Comparison of ENCODE assay signal across 14 cellular contexts in genomic region chr12:20097561-20097960, GRCh38.
DNase-seq lines count a peak whose midpoint lies in the region; ATAC-seq and TF ChIP-seq lines count a peak whose summit lies in the region.
"Had no signal": no experiment of that assay in that cellular context is flagged by ENCODE, and none has a peak within 500 bp of the region (broad histone marks: within the 10 kb centered on the region; RNA-seq: fewer than 3 reads in every experiment).

No MANE protein-coding gene starts in this region.

- peak overlapping the region; percentile 37 to 74 for H3K27ac ChIP-seq in thoracic aorta
- H3K27ac ChIP-seq: HL-60 had no signal

- H3K4me1 ChIP-seq in adipocyte (ENCODE audit: control insufficient read depth, insufficient read depth, low read length) (peaks cover 23% of the 10 kb centered on the region), thoracic aorta (ENCODE audit: control insufficient read depth in 1 of 2, low read depth in 2 of 2) (peaks cover 22 to 55% of the 10 kb centered on the region in 2 donors)

- H3K27me3 ChIP-seq in adipocyte (replicated peaks; ENCODE audit: control insufficient read depth, insufficient read depth, low read length) (no peaks in the 10 kb centered on the region), thoracic aorta (replicated peaks; ENCODE audit: insufficient read depth) (no peaks in the 10 kb centered on the region)
- H3K27me3 ChIP-seq: MG63 had no signal

- H3K4me3 ChIP-seq in adipocyte (ENCODE audit: low read length): peak overlapping the region; percentile 33
- H3K4me3 ChIP-seq in fibroblast of the aortic adventitia (ENCODE audit: low read depth, low read length): no peak overlapping the region
- no peak overlapping the region for H3K4me3 ChIP-seq in thoracic aorta
- H3K4me3 ChIP-seq: MG63 had no signal

- H3K9me3 ChIP-seq in adipocyte (ENCODE audit: control insufficient read depth, low read length): no peaks in the 10 kb centered on the region
- no peaks in the 10 kb centered on the region for H3K9me3 ChIP-seq in thoracic aorta

- no peaks in the 10 kb centered on the region for H3K36me3 ChIP-seq in adipocyte (ENCODE audit: control insufficient read depth, insufficient read depth, low read length, severe bottlenecking)
- H3K36me3 ChIP-seq in thoracic aorta: no peaks in the 10 kb centered on the region
- H3K36me3 ChIP-seq: MG63 had no signal

- peak; percentile 36 for DNase-seq in GM20000 (ENCODE audit: low spot score)
- peak; percentile 56 for DNase-seq in adipocyte (ENCODE audit: low read depth)
- peak; percentile 84 for DNase-seq in fibroblast of the aortic adventitia (ENCODE audit: low read depth)
- DNase-seq in thoracic aorta (ENCODE audit: low spot score): no peak
- no peak for DNase-seq in NCI-H1105 (lab: John Stamatoyannopoulos, UW)
- DNase-seq in activated CD8-positive, alpha-beta memory T cell treated with anti-CD3 and anti-CD28 coated beads for 24 hours: no peak
- DNase-seq in NCI-H524 treated with DMSO at 0.1 percent for 48 hours (lab: John Stamatoyannopoulos, UW): no peak
- no peak for DNase-seq in DMS114 treated with DMSO at 0.1 percent for 48 hours (lab: John Stamatoyannopoulos, UW; ENCODE audit: unreplicated experiment)
- DNase-seq: MG63; NCI-H226; SHP77 treated with DMSO at 0.1 percent for 48 hours; stimulated activated CD4-positive, alpha-beta T cell treated with anti-CD3 and anti-CD28 coated beads, Interleukin-4, amount 100 ng/mL, for 1 hour; stimulated activated naive CD8-positive, alpha-beta T cell treated with anti-CD3 and anti-CD28 coated beads, Interleukin-15, Interleukin-2, amounts not matched to agents 100 U/mL and 50 U/mL, for 24 hours had no signal

- peak overlapping the region; percentile 28 for H3K9ac ChIP-seq in adipocyte (ENCODE audit: low read length)

- peak; percentile 50 for ATAC-seq in thoracic aorta (ENCODE audit: insufficient number of reproducible peaks, low FRiP score, low read depth)
- ATAC-seq: stimulated activated naive CD8-positive, alpha-beta T cell treated with anti-CD3 and anti-CD28 coated beads, Interleukin-15, Interleukin-2, amounts not matched to agents 100 U/mL and 50 U/mL, for 24 hours had no signal

- TF ChIP-seq CTCF in GM20000 (IDR thresholded peaks at IDR 0.05; ENCODE audit: extremely low read depth, missing control alignments) (no peak), fibroblast of the aortic adventitia (IDR thresholded peaks at IDR 0.05; ENCODE audit: insufficient read depth, low read length) (no peak), thoracic aorta (IDR thresholded peaks at IDR 0.05) (no peak)

Comparison
In these comparisons a context has a peak if more than half of its experiments do, and no peak if none do; other contexts are left out.
1. DNase-seq: peak in GM20000 (single experiment), adipocyte (single experiment) and fibroblast of the aortic adventitia (single experiment); none in thoracic aorta (single experiment), NCI-H1105 (single experiment), activated CD8-positive, alpha-beta memory T cell treated with anti-CD3 and anti-CD28 coated beads for 24 hours (single experiment), NCI-H524 treated with DMSO at 0.1 percent for 48 hours (single experiment) and DMS114 treated with DMSO at 0.1 percent for 48 hours (single experiment).